1 cellular context compared by ENCODE assay signal in genomic region chr2:68251187-68251854, GRCh38.
TF ChIP-seq lines count a peak whose summit lies in the region.

No MANE protein-coding gene starts in this region.

TF ChIP-seq in HepG2, 621 proteins besides CTCF, POLR2A, EP300 and RAD21 (continued from another document and continues in another):
- TF ChIP-seq ZNF784 (CRISPR knock-in tag; IDR thresholded peaks at IDR 0.05; ENCODE audit: borderline replicate concordance) (no peak), MAFG (CRISPR knock-in tag; IDR thresholded peaks at IDR 0.05) (no peak), ZNF598 (CRISPR knock-in tag; IDR thresholded peaks at IDR 0.05; ENCODE audit: borderline replicate concordance) (no peak), JUN (CRISPR knock-in tag; IDR thresholded peaks at IDR 0.05) (no peak), ZNF224 (CRISPR knock-in tag; IDR thresholded peaks at IDR 0.05) (no peak), HNF4A (CRISPR knock-in tag; IDR thresholded peaks at IDR 0.05) (no peak), ARID3A (IDR thresholded peaks at IDR 0.05; ENCODE audit: low read depth, low read length) (peak; percentile 75; the same call in 1 of the 2 replicates), RBAK (CRISPR knock-in tag; IDR thresholded peaks at IDR 0.05) (no peak), USF2 (IDR thresholded peaks at IDR 0.05; ENCODE audit: low read depth, low read length) (no peak), USF2 (CRISPR knock-in tag; IDR thresholded peaks at IDR 0.05; ENCODE audit: borderline replicate concordance) (no peak), ZNF777 (CRISPR knock-in tag; IDR thresholded peaks at IDR 0.05) (0 out of 2 replicates have a peak, but pooled peaks have one; percentile 21), ZNF770 (CRISPR knock-in tag; IDR thresholded peaks at IDR 0.05) (0 out of 2 replicates have a peak, but pooled peaks have one; percentile 23), ZNF720 (CRISPR knock-in tag; IDR thresholded peaks at IDR 0.05) (no peak), MZF1 (CRISPR knock-in tag; IDR thresholded peaks at IDR 0.05; ENCODE audit: borderline replicate concordance) (no peak), BCL6 (CRISPR knock-in tag; IDR thresholded peaks at IDR 0.05) (no peak), ZNF75D (CRISPR knock-in tag; IDR thresholded peaks at IDR 0.05; ENCODE audit: borderline replicate concordance) (0 out of 2 replicates have a peak, but pooled peaks have one; percentile 45), RAD51 (IDR thresholded peaks at IDR 0.05; ENCODE audit: borderline replicate concordance) (no peak), ZGPAT (CRISPR knock-in tag; IDR thresholded peaks at IDR 0.05) (0 out of 2 replicates have a peak, but pooled peaks have one; percentile 13), ZNF589 (CRISPR knock-in tag; conservative IDR thresholded peaks at IDR 0.05) (no peak), THAP7 (CRISPR knock-in tag; IDR thresholded peaks at IDR 0.05) (no peak), XRCC5 (optimal IDR thresholded peaks at IDR 0.05; ENCODE audit: low read length) (peak; percentile 88), ASH2L (IDR thresholded peaks at IDR 0.05; ENCODE audit: insufficient read length, low read depth, low read length) (peak; percentile 62), NCOA1 (CRISPR knock-in tag; IDR thresholded peaks at IDR 0.05) (no peak), ZNF143 (CRISPR knock-in tag; IDR thresholded peaks at IDR 0.05) (no peak), PAX8 (CRISPR knock-in tag; IDR thresholded peaks at IDR 0.05; ENCODE audit: borderline replicate concordance) (no peak), ZNF703 (CRISPR knock-in tag; IDR thresholded peaks at IDR 0.05; ENCODE audit: borderline replicate concordance) (no peak), ZNF629 (CRISPR knock-in tag; conservative IDR thresholded peaks at IDR 0.05) (0 out of 2 replicates have a peak, but pooled peaks have one; percentile 21), ZNF44 (CRISPR knock-in tag; IDR thresholded peaks at IDR 0.05) (no peak), GPBP1L1 (CRISPR knock-in tag; IDR thresholded peaks at IDR 0.05) (no peak), ZSCAN31 (CRISPR knock-in tag; IDR thresholded peaks at IDR 0.05; ENCODE audit: low read depth) (no peak), HOXD1 (CRISPR knock-in tag; IDR thresholded peaks at IDR 0.05) (no peak), ZHX2 (IDR thresholded peaks at IDR 0.05; ENCODE audit: low read depth) (no peak), ZHX2 (CRISPR knock-in tag; IDR thresholded peaks at IDR 0.05; ENCODE audit: borderline replicate concordance) (no peak), WIZ (CRISPR knock-in tag; IDR thresholded peaks at IDR 0.05) (no peak), ZBTB4 (CRISPR knock-in tag; IDR thresholded peaks at IDR 0.05; ENCODE audit: borderline replicate concordance) (0 out of 2 replicates have a peak, but pooled peaks have one; percentile 18), FOXJ3 (CRISPR knock-in tag; IDR thresholded peaks at IDR 0.05; ENCODE audit: borderline replicate concordance) (no peak; the same call in 1 of the 2 replicates), FOXP4 (CRISPR knock-in tag; IDR thresholded peaks at IDR 0.05) (peak; percentile 23; the same call in 1 of the 2 replicates), TMF1 (CRISPR knock-in tag; IDR thresholded peaks at IDR 0.05; ENCODE audit: low read depth) (no peak)
